ENCODE assay signal across 24 cellular contexts in the genomic region with DNA sequence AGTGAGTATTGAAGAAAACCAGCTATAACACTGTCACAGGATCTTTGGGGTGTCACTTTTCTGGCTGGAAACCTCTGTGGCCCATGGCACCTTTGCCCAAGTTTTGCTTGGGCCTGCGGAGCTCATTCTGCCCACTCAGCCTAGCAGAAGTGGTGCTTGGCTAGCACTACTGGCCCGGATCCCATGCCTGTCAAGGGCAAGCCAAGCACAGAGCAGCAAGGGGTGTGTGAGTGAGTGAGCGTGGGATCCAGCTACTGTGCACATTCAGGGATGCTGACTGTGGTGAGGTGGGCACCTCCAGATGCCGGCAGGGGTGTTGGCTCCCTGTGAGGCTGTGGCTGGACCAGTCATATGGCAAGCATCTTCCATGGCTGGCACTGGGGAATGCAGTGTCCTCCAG.
"Had no signal": no experiment of that assay in that cellular context is flagged by ENCODE, and none has a peak within 500 bp of the region (broad histone marks: within the 10 kb centered on the region; RNA-seq: fewer than 3 reads in every experiment).

No MANE protein-coding gene starts in this region.

- H3K27me3 Mint-ChIP-seq: activated CD4-positive, alpha-beta T cell treated with anti-CD3 and anti-CD28 coated beads, Interleukin-2, amount 10 ng/mL, durations not matched to agents 7 days and 5 days; activated CD8-positive, alpha-beta memory T cell treated with anti-CD3 and anti-CD28 coated beads, Interleukin-2, amount 10 ng/mL, durations not matched to agents 7 days and 5 days; activated CD8-positive, alpha-beta T cell treated with anti-CD3 and anti-CD28 coated beads for 36 hours; activated naive CD8-positive, alpha-beta T cell treated with anti-CD3 and anti-CD28 coated beads, Interleukin-2, amount 50 U/mL, for 24 hours; stimulated activated memory B cell treated with anti-CD40 and anti-IgM and Interleukin-4, amounts not matched to agents 10 μg/mL and 1 μg/mL and 100 μg/mL, for 72 hours; T-cell had no signal

- H3K27ac ChIP-seq: foreskin keratinocyte, parathyroid adenoma, WERI-Rb-1 had no signal

- ATAC-seq: activated CD8-positive, alpha-beta memory T cell treated with anti-CD3 and anti-CD28 coated beads, Interleukin-2, amount 10 ng/mL, durations not matched to agents 7 days and 5 days; activated CD8-positive, alpha-beta T cell treated with anti-CD3 and anti-CD28 coated beads for 36 hours; activated naive CD8-positive, alpha-beta T cell treated with anti-CD3 and anti-CD28 coated beads, Interleukin-2, amount 50 U/mL, for 24 hours; foreskin keratinocyte; mucosa of descending colon; sciatic nerve; stimulated activated memory B cell treated with anti-CD40 and anti-IgM and Interleukin-4, amounts not matched to agents 10 μg/mL and 1 μg/mL and 100 μg/mL, for 72 hours; T-cell had no signal

- DNase-seq: activated CD4-positive, alpha-beta T cell treated with anti-CD3 and anti-CD28 coated beads, Interleukin-2, amount 10 ng/mL, durations not matched to agents 7 days and 5 days; activated CD4-positive, CD25-positive, alpha-beta regulatory T cell treated with anti-CD3 and anti-CD28 coated beads, Interleukin-2, amount 50 U/mL, for 72 hours; activated CD8-positive, alpha-beta memory T cell treated with anti-CD3 and anti-CD28 coated beads, Interleukin-2, amount 10 ng/mL, durations not matched to agents 7 days and 5 days; activated CD8-positive, alpha-beta T cell treated with anti-CD3 and anti-CD28 coated beads for 36 hours; activated effector memory CD4-positive, alpha-beta T cell treated with anti-CD3 and anti-CD28 coated beads, Interleukin-2, amount 50 U/mL, for 16 hours; activated naive CD4-positive, alpha-beta T cell treated with anti-CD3 and anti-CD28 coated beads, Interleukin-2, amount 10 ng/mL, durations not matched to agents 7 days and 5 days; activated naive CD8-positive, alpha-beta T cell treated with anti-CD3 and anti-CD28 coated beads, Interleukin-2, amount 50 U/mL, for 24 hours; activated T-cell treated with anti-CD3 and anti-CD28 coated beads for 4 hours; dermis blood vessel endothelial cell; effector CD8-positive, alpha-beta T cell; foreskin keratinocyte; glutamatergic neuron; islet precursor cell; mesendoderm; mucosa of descending colon; nephron progenitor cell; small intestine; stimulated activated CD4-positive, alpha-beta T cell treated with anti-CD3 and anti-CD28 coated beads, Interleukin-2, amount 100 ng/mL, for 24 hours; T-cell; trophoblast cell; WERI-Rb-1 had no signal

- H3K4me3 ChIP-seq: mucosa of descending colon had no signal

- H3K4me3 Mint-ChIP-seq: activated CD4-positive, alpha-beta T cell treated with anti-CD3 and anti-CD28 coated beads, Interleukin-2, amount 10 ng/mL, durations not matched to agents 7 days and 5 days; activated CD8-positive, alpha-beta memory T cell treated with anti-CD3 and anti-CD28 coated beads, Interleukin-2, amount 10 ng/mL, durations not matched to agents 7 days and 5 days; activated CD8-positive, alpha-beta T cell treated with anti-CD3 and anti-CD28 coated beads for 36 hours; activated naive CD4-positive, alpha-beta T cell treated with anti-CD3 and anti-CD28 coated beads, Interleukin-2, amount 10 ng/mL, durations not matched to agents 7 days and 5 days; activated naive CD8-positive, alpha-beta T cell treated with anti-CD3 and anti-CD28 coated beads, Interleukin-2, amount 50 U/mL, for 24 hours; nephron progenitor cell; stimulated activated memory B cell treated with anti-CD40 and anti-IgM and Interleukin-4, amounts not matched to agents 10 μg/mL and 1 μg/mL and 100 μg/mL, for 72 hours; T-cell had no signal

- H3K36me3 Mint-ChIP-seq: T-cell had no signal

- H3K36me3 ChIP-seq: WERI-Rb-1 had no signal

- H3K9me3 Mint-ChIP-seq: nephron progenitor cell had no signal

- H3K27ac Mint-ChIP-seq: activated CD4-positive, alpha-beta T cell treated with anti-CD3 and anti-CD28 coated beads, Interleukin-2, amount 10 ng/mL, durations not matched to agents 7 days and 5 days; activated CD8-positive, alpha-beta memory T cell treated with anti-CD3 and anti-CD28 coated beads, Interleukin-2, amount 10 ng/mL, durations not matched to agents 7 days and 5 days; activated CD8-positive, alpha-beta T cell treated with anti-CD3 and anti-CD28 coated beads for 36 hours; activated naive CD4-positive, alpha-beta T cell treated with anti-CD3 and anti-CD28 coated beads, Interleukin-2, amount 10 ng/mL, durations not matched to agents 7 days and 5 days; activated naive CD8-positive, alpha-beta T cell treated with anti-CD3 and anti-CD28 coated beads, Interleukin-2, amount 50 U/mL, for 24 hours; nephron progenitor cell; stimulated activated memory B cell treated with anti-CD40 and anti-IgM and Interleukin-4, amounts not matched to agents 10 μg/mL and 1 μg/mL and 100 μg/mL, for 72 hours had no signal

- H3K27me3 ChIP-seq: foreskin keratinocyte had no signal

- H3K4me1 ChIP-seq: parathyroid adenoma had no signal

- H3K4me1 Mint-ChIP-seq: activated CD4-positive, alpha-beta T cell treated with anti-CD3 and anti-CD28 coated beads, Interleukin-2, amount 10 ng/mL, durations not matched to agents 7 days and 5 days; activated CD8-positive, alpha-beta memory T cell treated with anti-CD3 and anti-CD28 coated beads, Interleukin-2, amount 10 ng/mL, durations not matched to agents 7 days and 5 days; activated naive CD4-positive, alpha-beta T cell treated with anti-CD3 and anti-CD28 coated beads, Interleukin-2, amount 10 ng/mL, durations not matched to agents 7 days and 5 days; T-cell had no signal
